15 cellular contexts compared by ENCODE assay signal in the genomic region with DNA sequence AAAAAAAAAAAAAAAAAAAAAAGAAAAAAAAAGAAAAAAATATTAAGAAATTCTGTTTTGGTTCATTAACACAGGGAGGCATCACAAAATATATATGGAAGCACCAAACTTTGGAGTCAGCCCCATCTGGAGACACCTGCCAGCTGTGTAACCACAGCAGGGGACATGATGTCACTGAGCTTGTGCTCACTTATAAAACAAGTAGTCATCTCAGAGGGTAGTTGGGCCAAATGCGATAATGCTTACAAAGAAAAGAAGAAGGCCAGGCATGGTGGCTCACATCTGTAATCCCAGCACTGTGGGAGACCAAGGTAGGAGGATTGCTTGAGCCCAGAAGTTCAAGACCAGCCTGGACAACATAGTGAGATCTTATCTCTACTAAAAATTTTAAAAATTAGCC.
DNase-seq lines count a peak whose midpoint lies in the region; ATAC-seq, FAIRE-seq and TF ChIP-seq lines count a peak whose summit lies in the region.
"Had no signal": no experiment of that assay in that cellular context is flagged by ENCODE, and none has a peak within 500 bp of the region (broad histone marks: within the 10 kb centered on the region; RNA-seq: fewer than 3 reads in every experiment).

No MANE protein-coding gene starts in this region.

- no peaks in the 10 kb centered on the region for H3K9me3 Mint-ChIP-seq in activated naive CD8-positive, alpha-beta T cell (ENCODE audit: low read depth)
- no peaks in the 10 kb centered on the region for H3K9me3 Mint-ChIP-seq in activated naive CD8-positive, alpha-beta T cell treated with anti-CD3 and anti-CD28 coated beads, Interleukin-2, amount 50 U/mL, for 24 hours
- H3K9me3 Mint-ChIP-seq in stimulated activated naive B cell treated with anti-CD40 and anti-IgM and Interleukin-4, amounts not matched to agents 10 μg/mL and 1 μg/mL and 100 μg/mL, for 72 hours: no peaks in the 10 kb centered on the region

- FAIRE-seq in D721Med (lab: Jason Lieb, UNC): no peak

- no peaks in the 10 kb centered on the region for H3K36me3 Mint-ChIP-seq in activated naive CD8-positive, alpha-beta T cell
- no peaks in the 10 kb centered on the region for H3K36me3 Mint-ChIP-seq in activated naive CD8-positive, alpha-beta T cell treated with anti-CD3 and anti-CD28 coated beads, Interleukin-2, amount 50 U/mL, for 24 hours (ENCODE audit: low read depth)
- H3K36me3 Mint-ChIP-seq in stimulated activated naive B cell treated with anti-CD40 and anti-IgM and Interleukin-4, amounts not matched to agents 10 μg/mL and 1 μg/mL and 100 μg/mL, for 72 hours: no peaks in the 10 kb centered on the region
- H3K36me3 Mint-ChIP-seq: CD8-positive, alpha-beta memory T cell had no signal

- peak; percentile 24 for DNase-seq in DMS 273 (lab: John Stamatoyannopoulos, UW; ENCODE audit: unreplicated experiment)
- DNase-seq in DMS 273 treated with DMSO at 0.1 percent for 48 hours (lab: John Stamatoyannopoulos, UW): no peak
- no peak for DNase-seq in activated naive CD8-positive, alpha-beta T cell treated with anti-CD3 and anti-CD28 coated beads, Interleukin-2, amount 50 U/mL, for 24 hours
- DNase-seq in RPMI8226: peak; percentile 73
- no peak for DNase-seq in stimulated activated naive B cell treated with anti-CD40 and anti-IgM and Interleukin-4, amounts not matched to agents 10 μg/mL and 1 μg/mL and 100 μg/mL, for 72 hours
- DNase-seq in D721Med (ENCODE audit: insufficient read length, low spot score): no peak
- DNase-seq in NOMO-1 treated with dmso at 0.1 percent for 144 hours (lab: John Stamatoyannopoulos, UW; ENCODE audit: unreplicated experiment): no peak
- DNase-seq: CD8-positive, alpha-beta memory T cell; DMS153; KG1; NCI-H2029; NCI-H2171 treated with DMSO at 0.1 percent for 48 hours; NCI-H524 treated with DMSO at 0.1 percent for 48 hours had no signal

- peaks cover 16% of the 10 kb centered on the region for H3K27me3 Mint-ChIP-seq in activated naive CD8-positive, alpha-beta T cell
- H3K27me3 Mint-ChIP-seq in activated naive CD8-positive, alpha-beta T cell treated with anti-CD3 and anti-CD28 coated beads, Interleukin-2, amount 50 U/mL, for 24 hours: peaks cover 30% of the 10 kb centered on the region
- peaks cover 17 to 28% of the 10 kb centered on the region in 2 donors for H3K27me3 Mint-ChIP-seq in stimulated activated naive B cell treated with anti-CD40 and anti-IgM and Interleukin-4, amounts not matched to agents 10 μg/mL and 1 μg/mL and 100 μg/mL, for 72 hours

- ATAC-seq in activated naive CD8-positive, alpha-beta T cell treated with anti-CD3 and anti-CD28 coated beads, Interleukin-2, amount 50 U/mL, for 24 hours: no peak
- ATAC-seq in stimulated activated naive B cell treated with anti-CD40 and anti-IgM and Interleukin-4, amounts not matched to agents 10 μg/mL and 1 μg/mL and 100 μg/mL, for 72 hours (replicated peaks): peak; percentile 25 to 26
- ATAC-seq: Right ventricle myocardium inferior had no signal

- H3K27ac Mint-ChIP-seq in activated naive CD8-positive, alpha-beta T cell: peak overlapping the region; percentile 46
- H3K27ac Mint-ChIP-seq in activated naive CD8-positive, alpha-beta T cell treated with anti-CD3 and anti-CD28 coated beads, Interleukin-2, amount 50 U/mL, for 24 hours: no peak overlapping the region
- no peak overlapping the region for H3K27ac Mint-ChIP-seq in stimulated activated naive B cell treated with anti-CD40 and anti-IgM and Interleukin-4, amounts not matched to agents 10 μg/mL and 1 μg/mL and 100 μg/mL, for 72 hours

- no peak for TF ChIP-seq CTCF in D721Med (IDR thresholded peaks at IDR 0.05; ENCODE audit: insufficient read depth, missing control alignments)

- peaks cover 14% of the 10 kb centered on the region for H3K4me1 Mint-ChIP-seq in activated naive CD8-positive, alpha-beta T cell (ENCODE audit: low read depth)
- peaks cover 13% of the 10 kb centered on the region for H3K4me1 Mint-ChIP-seq in activated naive CD8-positive, alpha-beta T cell treated with anti-CD3 and anti-CD28 coated beads, Interleukin-2, amount 50 U/mL, for 24 hours
- peaks cover 27 to 51% of the 10 kb centered on the region in 2 donors for H3K4me1 Mint-ChIP-seq in stimulated activated naive B cell treated with anti-CD40 and anti-IgM and Interleukin-4, amounts not matched to agents 10 μg/mL and 1 μg/mL and 100 μg/mL, for 72 hours

- H3K4me3 Mint-ChIP-seq in activated naive CD8-positive, alpha-beta T cell: no peak overlapping the region
- H3K4me3 Mint-ChIP-seq in activated naive CD8-positive, alpha-beta T cell treated with anti-CD3 and anti-CD28 coated beads, Interleukin-2, amount 50 U/mL, for 24 hours: no peak overlapping the region
- H3K4me3 Mint-ChIP-seq in stimulated activated naive B cell treated with anti-CD40 and anti-IgM and Interleukin-4, amounts not matched to agents 10 μg/mL and 1 μg/mL and 100 μg/mL, for 72 hours: no peak overlapping the region
- H3K4me3 Mint-ChIP-seq: CD8-positive, alpha-beta memory T cell had no signal

Comparison
In these comparisons a context has a peak if more than half of its experiments do, and no peak if none do; other contexts are left out.
1. DNase-seq: peak in DMS 273 (single experiment) and RPMI8226 (single experiment); none in DMS 273 treated with DMSO at 0.1 percent for 48 hours (single experiment), activated naive CD8-positive, alpha-beta T cell treated with anti-CD3 and anti-CD28 coated beads, Interleukin-2, amount 50 U/mL, for 24 hours (single experiment), stimulated activated naive B cell treated with anti-CD40 and anti-IgM and Interleukin-4, amounts not matched to agents 10 μg/mL and 1 μg/mL and 100 μg/mL, for 72 hours (single experiment), D721Med (single experiment) and NOMO-1 treated with dmso at 0.1 percent for 144 hours (single experiment).